Comparison of ENCODE assay signal across 9 cellular contexts in genomic region chr1:94094466-94095111, GRCh38. TPM values are rescaled to one million over a fixed set of nuclear protein-coding genes. Genes with fewer than 3 reads are reported as not detected.
DNase-seq lines count a peak whose midpoint lies in the region; ATAC-seq and TF ChIP-seq lines count a peak whose summit lies in the region.
"Had no signal": no experiment of that assay in that cellular context is flagged by ENCODE, and none has a peak within 500 bp of the region (broad histone marks: within the 10 kb centered on the region; RNA-seq: fewer than 3 reads in every experiment).

No MANE protein-coding gene starts in this region.

- H3K36me3 Mint-ChIP-seq in chondrocyte (ENCODE audit: low read depth) = no peaks in the 10 kb centered on the region

- H3K27ac Mint-ChIP-seq in chondrocyte (ENCODE audit: unreplicated experiment) = peak overlapping the region; percentile 97

- H3K9me3 ChIP-seq in HUES64 (ENCODE audit: insufficient read depth, low read depth, low read length) (no peaks in the 10 kb centered on the region), right lobe of liver (no peaks in the 10 kb centered on the region), subcutaneous abdominal adipose tissue (ENCODE audit: control insufficient read depth in 5 of 5, low read length in 5 of 5) (no peaks in the 10 kb centered on the region)

- no peak for DNase-seq in chondrocyte (ENCODE audit: low spot score)
- peak in 1 of 3 donors; percentile 58 for DNase-seq in right lobe of liver
- no peak for DNase-seq in KG1 (lab: John Stamatoyannopoulos, UW)
- no peak for DNase-seq in NOMO-1 treated with dmso at 0.1 percent for 144 hours (lab: John Stamatoyannopoulos, UW; ENCODE audit: unreplicated experiment)
- DNase-seq in mesenteric fat pad (ENCODE audit: low spot score) = no peak

- intact Hi-C loops in right lobe of liver (cut with DNase I) = no loop called here

- ATAC-seq in right lobe of liver (peak; percentile 53 to 70 (median 60)), HG03460 (IDR thresholded peaks at IDR 0.05; ENCODE audit: unreplicated experiment) (no peak)

- 68% methylated on average over 14 of the region's 14 CpGs for WGBS in HUES64
- 65% methylated on average over 14 of the region's 14 CpGs for WGBS in right lobe of liver (ENCODE audit: insufficient coverage, low coverage, low lambda C conversion rate, missing lambda C conversion rate)

- H3K4me1 Mint-ChIP-seq in chondrocyte (ENCODE audit: low read depth) = peaks cover 77% of the 10 kb centered on the region

- H3K27me3 ChIP-seq in HUES64 (ENCODE audit: insufficient read depth, low read length) (no peaks in the 10 kb centered on the region), right lobe of liver (no peaks in the 10 kb centered on the region), subcutaneous abdominal adipose tissue (ENCODE audit: control insufficient read depth in 5 of 5, insufficient read depth in 4 of 5, low read length in 5 of 5) (no peaks in the 10 kb centered on the region)

- no peak overlapping the region for H3K9ac ChIP-seq in HUES64 (ENCODE audit: low read depth, low read length)
- peak overlapping the region in 2 of 5 donors; percentile 35 to 51 for H3K9ac ChIP-seq in subcutaneous abdominal adipose tissue (ENCODE audit: low read length in 5 of 5)
- H3K9ac ChIP-seq: KMS-11 had no signal

- H3K36me3 ChIP-seq in HUES64 (ENCODE audit: insufficient read depth, low read length) (no peaks in the 10 kb centered on the region), right lobe of liver (no peaks in the 10 kb centered on the region), subcutaneous abdominal adipose tissue (ENCODE audit: control insufficient read depth in 5 of 5, insufficient read depth in 5 of 5, low read length in 5 of 5) (no peaks in the 10 kb centered on the region)

- H3K4me1 ChIP-seq in HUES64 (ENCODE audit: insufficient read depth, low read length) = peaks cover 38% of the 10 kb centered on the region
- no peaks in the 10 kb centered on the region for H3K4me1 ChIP-seq in right lobe of liver
- peaks cover 15 to 72% (median 66%) of the 10 kb centered on the region in 5 donors for H3K4me1 ChIP-seq in subcutaneous abdominal adipose tissue (ENCODE audit: control insufficient read depth in 5 of 5, insufficient read depth in 5 of 5, low read length in 5 of 5)

- H3K4me3 Mint-ChIP-seq in chondrocyte (ENCODE audit: unreplicated experiment) = peak overlapping the region; percentile 61

- H3K4me3 ChIP-seq in HUES64 (ENCODE audit: low read length) = no peak overlapping the region
- H3K4me3 ChIP-seq in right lobe of liver = no peak overlapping the region
- peak overlapping the region in 4 of 5 donors; percentile 23 to 46 (median 33) for H3K4me3 ChIP-seq in subcutaneous abdominal adipose tissue (ENCODE audit: low read depth in 1 of 5, low read length in 5 of 5)

- H3K27me3 Mint-ChIP-seq in chondrocyte (ENCODE audit: low read depth) = no peaks in the 10 kb centered on the region

- TF ChIP-seq CTCF in chondrocyte (IDR thresholded peaks at IDR 0.05) (no peak), right lobe of liver (IDR thresholded peaks at IDR 0.05) (no peak)

- H3K9me3 Mint-ChIP-seq in chondrocyte (ENCODE audit: low read depth) = no peaks in the 10 kb centered on the region

- no peak for TF ChIP-seq POLR2A in right lobe of liver (IDR thresholded peaks at IDR 0.05)

- H3K27ac ChIP-seq in HUES64 (ENCODE audit: low read depth, low read length) (peak overlapping the region; percentile 20), right lobe of liver (peak overlapping the region; percentile 3 to 74 (median 49)), subcutaneous abdominal adipose tissue (ENCODE audit: low read depth, low read length) (peak overlapping the region; percentile 74)
- H3K27ac ChIP-seq: KMS-11 had no signal

RNA-seq across cellular contexts. Expression of gene ABCA4, which starts 26.4 kb away (rescaled TPM):
- 0.20 TPM for polyA plus RNA-seq in HUES64 (2013, experiment 1 of 2)
- polyA plus RNA-seq in HUES64 (2013, experiment 2 of 2) = 0.13 TPM
- total RNA-seq in chondrocyte = 0.22 to 0.63 TPM (median 0.26 TPM) in 3 replicates
- under 1 TPM; 0.49 to 0.99 (median 0.75) TPM for total RNA-seq in right lobe of liver
- 1.3 TPM for total RNA-seq in mesenteric fat pad

Comparison
In these comparisons a context has a peak if more than half of its experiments do, and no peak if none do; other contexts are left out.
1. H3K27ac ChIP-seq: peak in every context shown above with its lines; median percentile 74 in subcutaneous abdominal adipose tissue; 49 in right lobe of liver; 20 in HUES64.
2. H3K4me3 ChIP-seq: peak in subcutaneous abdominal adipose tissue (4 of 5); none in HUES64 (single experiment) and right lobe of liver (0 of 3).